ENCODE assay signal across 18 cellular contexts in genomic region chr17:63124536-63124935, GRCh38.
DNase-seq lines count a peak whose midpoint lies in the region; ATAC-seq and TF ChIP-seq lines count a peak whose summit lies in the region.
"Had no signal": no experiment of that assay in that cellular context is flagged by ENCODE, and none has a peak within 500 bp of the region (broad histone marks: within the 10 kb centered on the region; RNA-seq: fewer than 3 reads in every experiment).

No MANE protein-coding gene starts in this region.

- H3K36me3 ChIP-seq in HCT116 (ENCODE audit: control insufficient read depth in 1 of 2, insufficient read depth in 2 of 2, low read length in 2 of 2) = no peaks in the 10 kb centered on the region
- H3K36me3 ChIP-seq: Peyer's patch, SJSA1 had no signal

- no peaks in the 10 kb centered on the region for H3K27me3 Mint-ChIP-seq in activated CD8-positive, alpha-beta memory T cell treated with anti-CD3 and anti-CD28 coated beads, Interleukin-2, amount 10 ng/mL, durations not matched to agents 7 days and 5 days

- peaks cover 15 to 26% of the 10 kb centered on the region in 2 experiments for H3K4me1 ChIP-seq in HCT116 (ENCODE audit: control insufficient read depth in 1 of 2, insufficient read depth in 2 of 2, low read length in 2 of 2)
- H3K4me1 ChIP-seq: Peyer's patch had no signal

- no peak overlapping the region for H3K27ac ChIP-seq in HCT116 (ENCODE audit: low read depth, low read length)
- H3K27ac ChIP-seq: Peyer's patch, SJSA1 had no signal

- no peaks in the 10 kb centered on the region for H3K36me3 Mint-ChIP-seq in activated CD8-positive, alpha-beta memory T cell treated with anti-CD3 and anti-CD28 coated beads, Interleukin-2, amount 10 ng/mL, durations not matched to agents 7 days and 5 days
- H3K36me3 Mint-ChIP-seq: CD14-positive monocyte had no signal

- no peak overlapping the region for H3K4me3 Mint-ChIP-seq in activated CD8-positive, alpha-beta memory T cell treated with anti-CD3 and anti-CD28 coated beads, Interleukin-2, amount 10 ng/mL, durations not matched to agents 7 days and 5 days
- H3K4me3 Mint-ChIP-seq: CD14-positive monocyte, T-cell had no signal

- H4K20me1 ChIP-seq in HCT116 (ENCODE audit: insufficient read depth) = no peaks in the 10 kb centered on the region

- no peaks in the 10 kb centered on the region for H3K9me2 ChIP-seq in HCT116 (ENCODE audit: insufficient read depth)

- CTCF ChIA-PET in HCT116 (lab: Charles Lee) = no interaction called here
- CTCF ChIA-PET in activated CD8-positive, alpha-beta memory T cell treated with anti-CD3 and anti-CD28 coated beads, Interleukin-2, amount 10 ng/mL, durations not matched to agents 7 days and 5 days (lab: Charles Lee) = no interaction called here

- H3K9me3 Mint-ChIP-seq in activated CD8-positive, alpha-beta memory T cell treated with anti-CD3 and anti-CD28 coated beads, Interleukin-2, amount 10 ng/mL, durations not matched to agents 7 days and 5 days (ENCODE audit: low read depth) = no peaks in the 10 kb centered on the region
- H3K9me3 Mint-ChIP-seq: T-cell had no signal

- no peak for TF ChIP-seq RAD21 in HCT116 (IDR thresholded peaks at IDR 0.05; ENCODE audit: low read depth)

- H3K4me2 ChIP-seq in HCT116 (ENCODE audit: low read length) = no peak overlapping the region

- intact Hi-C loops in HCT116 (cut with micrococcal nuclease) = no loop called here
- intact Hi-C loops in posterior vena cava (cut with DNase I) = no loop called here
- intact Hi-C loops in sciatic nerve (cut with DNase I) = no loop called here

- peak; percentile 76 for ATAC-seq in HCT116
- ATAC-seq in sciatic nerve = no peak
- no peak for ATAC-seq in activated CD8-positive, alpha-beta memory T cell treated with anti-CD3 and anti-CD28 coated beads, Interleukin-2, amount 10 ng/mL, durations not matched to agents 7 days and 5 days
- ATAC-seq in HG02642 (IDR thresholded peaks at IDR 0.05; ENCODE audit: poor library complexity, unreplicated experiment) = no peak
- ATAC-seq: T-cell had no signal

- no TSS peak for BruUV-seq in HCT116 (replicated peaks; lab: Mats Ljungman, UMichigan)

- H3K9me3 ChIP-seq in HCT116 (ENCODE audit: control insufficient read depth in 1 of 2, insufficient read depth in 1 of 2, low read depth in 1 of 2, low read length in 2 of 2) = no peaks in the 10 kb centered on the region
- H3K9me3 ChIP-seq: Peyer's patch, SJSA1 had no signal

- no peak overlapping the region for H3K9ac ChIP-seq in HCT116 (ENCODE audit: low read length)

- H3K79me2 ChIP-seq in HCT116 (ENCODE audit: insufficient read depth, low read length) = no peaks in the 10 kb centered on the region

- DNase-seq in NCI-H2227 (lab: John Stamatoyannopoulos, UW; ENCODE audit: unreplicated experiment) = peak; percentile 31
- DNase-seq in NCI-H2227 treated with DMSO at 0.1 percent for 48 hours (lab: John Stamatoyannopoulos, UW) = no peak
- DNase-seq in HCT116 (ENCODE audit: low read depth, low spot score) = no peak
- DNase-seq in amniotic epithelial cell (ENCODE audit: low read depth) = peak; percentile 24
- peak; percentile 53 for DNase-seq in posterior vena cava (ENCODE audit: low spot score)
- DNase-seq in sciatic nerve (ENCODE audit: low spot score) = no peak
- DNase-seq in activated CD8-positive, alpha-beta memory T cell treated with anti-CD3 and anti-CD28 coated beads, Interleukin-2, amount 10 ng/mL, durations not matched to agents 7 days and 5 days = no peak
- DNase-seq: COR-L47, Kasumi-1, NCI-H1436, NCI-H2081, NCI-H748 treated with DMSO at 0.1 percent for 48 hours, Peyer's patch, T-cell, T1000 had no signal

- no peak overlapping the region for H3K27ac Mint-ChIP-seq in activated CD8-positive, alpha-beta memory T cell treated with anti-CD3 and anti-CD28 coated beads, Interleukin-2, amount 10 ng/mL, durations not matched to agents 7 days and 5 days
- H3K27ac Mint-ChIP-seq: CD14-positive monocyte, T-cell had no signal

- RAD21 ChIA-PET in HCT116 (lab: Charles Lee; ENCODE audit: low non-redundant PET in 1 of 2, low total read pairs in 2 of 2, uncharacterized antibody in 2 of 2, unreplicated experiment in 2 of 2) = no interaction called here

- H3K27me3 ChIP-seq in HCT116 (ENCODE audit: insufficient read depth, low read length) = no peaks in the 10 kb centered on the region
- H3K27me3 ChIP-seq: Peyer's patch, SJSA1 had no signal

- no peaks in the 10 kb centered on the region for H3K4me1 Mint-ChIP-seq in activated CD8-positive, alpha-beta memory T cell treated with anti-CD3 and anti-CD28 coated beads, Interleukin-2, amount 10 ng/mL, durations not matched to agents 7 days and 5 days
- H3K4me1 Mint-ChIP-seq: T-cell had no signal

- POLR2A ChIA-PET in HCT116 (lab: Charles Lee) = no interaction called here

- H2AFZ ChIP-seq in HCT116 (ENCODE audit: low read depth, low read length, poor library complexity, severe bottlenecking) = no peak overlapping the region

- no peak for TF ChIP-seq CTCF in HCT116 (IDR thresholded peaks at IDR 0.05 in 2 of 3, conservative IDR thresholded peaks at IDR 0.05 in 1 of 3; ENCODE audit: borderline replicate concordance in 1 of 3, insufficient read depth in 1 of 3, low read depth in 2 of 3, low read length in 2 of 3)

- H3K4me3 ChIP-seq in HCT116 (replicated peaks in 1 of 2; ENCODE audit: low read depth in 1 of 2, low read length in 2 of 2) = no peak overlapping the region
- H3K4me3 ChIP-seq: Peyer's patch, SJSA1 had no signal

- TF ChIP-seq POLR2A in HCT116 (IDR thresholded peaks at IDR 0.05; ENCODE audit: borderline replicate concordance, extremely low read depth, insufficient read depth, insufficient read length) = no peak

TF ChIP-seq in HCT116, 20 proteins besides CTCF, POLR2A, EP300 and RAD21:
- TF ChIP-seq TCF7L2 (IDR thresholded peaks at IDR 0.05; ENCODE audit: borderline replicate concordance, extremely low read depth, insufficient read depth, insufficient read length) (no peak), POLR2AphosphoS5 (IDR thresholded peaks at IDR 0.05; ENCODE audit: low read depth, low read length) (no peak), EZH2phosphoT487 (IDR thresholded peaks at IDR 0.05; ENCODE audit: borderline replicate concordance) (no peak), EGR1 (IDR thresholded peaks at IDR 0.05; ENCODE audit: low read depth) (no peak), CBX3 (IDR thresholded peaks at IDR 0.05; ENCODE audit: low read depth) (no peak), SIN3A (IDR thresholded peaks at IDR 0.05; ENCODE audit: low read depth) (no peak), SRF (IDR thresholded peaks at IDR 0.05; ENCODE audit: low read depth) (no peak), EZH2 (IDR thresholded peaks at IDR 0.05) (no peak), JUND (IDR thresholded peaks at IDR 0.05) (no peak), SP1 (IDR thresholded peaks at IDR 0.05; ENCODE audit: low read depth) (no peak), REST (IDR thresholded peaks at IDR 0.05; ENCODE audit: low read depth) (no peak), FOSL1 (IDR thresholded peaks at IDR 0.05; ENCODE audit: low read depth) (no peak), YY1 (IDR thresholded peaks at IDR 0.05; ENCODE audit: extremely low read depth, insufficient replicate concordance, low read depth, low read length) (no peak), ZNF274 (IDR thresholded peaks at IDR 0.05; ENCODE audit: low read depth, low read length) (no peak), ELF1 (IDR thresholded peaks at IDR 0.05; ENCODE audit: borderline replicate concordance, low read depth) (no peak)
- TF ChIP-seq, protein P1, sequence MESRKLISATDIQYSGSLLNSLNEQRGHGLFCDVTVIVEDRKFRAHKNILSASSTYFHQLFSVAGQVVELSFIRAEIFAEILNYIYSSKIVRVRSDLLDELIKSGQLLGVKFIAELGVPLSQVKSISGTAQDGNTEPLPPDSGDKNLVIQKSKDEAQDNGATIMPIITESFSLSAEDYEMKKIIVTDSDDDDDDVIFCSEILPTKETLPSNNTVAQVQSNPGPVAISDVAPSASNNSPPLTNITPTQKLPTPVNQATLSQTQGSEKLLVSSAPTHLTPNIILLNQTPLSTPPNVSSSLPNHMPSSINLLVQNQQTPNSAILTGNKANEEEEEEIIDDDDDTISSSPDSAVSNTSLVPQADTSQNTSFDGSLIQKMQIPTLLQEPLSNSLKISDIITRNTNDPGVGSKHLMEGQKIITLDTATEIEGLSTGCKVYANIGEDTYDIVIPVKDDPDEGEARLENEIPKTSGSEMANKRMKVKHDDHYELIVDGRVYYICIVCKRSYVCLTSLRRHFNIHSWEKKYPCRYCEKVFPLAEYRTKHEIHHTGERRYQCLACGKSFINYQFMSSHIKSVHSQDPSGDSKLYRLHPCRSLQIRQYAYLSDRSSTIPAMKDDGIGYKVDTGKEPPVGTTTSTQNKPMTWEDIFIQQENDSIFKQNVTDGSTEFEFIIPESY (IDR thresholded peaks at IDR 0.05; ENCODE audit: extremely low read depth, insufficient replicate concordance, low read length) = no peak
- TF ChIP-seq, protein P2, sequence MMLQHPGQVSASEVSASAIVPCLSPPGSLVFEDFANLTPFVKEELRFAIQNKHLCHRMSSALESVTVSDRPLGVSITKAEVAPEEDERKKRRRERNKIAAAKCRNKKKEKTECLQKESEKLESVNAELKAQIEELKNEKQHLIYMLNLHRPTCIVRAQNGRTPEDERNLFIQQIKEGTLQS (IDR thresholded peaks at IDR 0.05) = no peak

Comparison
In these comparisons a context has a peak if more than half of its experiments do, and no peak if none do; other contexts are left out.
1. DNase-seq: peak in NCI-H2227 (single experiment), amniotic epithelial cell (single experiment) and posterior vena cava (single experiment); none in NCI-H2227 treated with DMSO at 0.1 percent for 48 hours (single experiment), HCT116 (single experiment), sciatic nerve (single experiment) and activated CD8-positive, alpha-beta memory T cell treated with anti-CD3 and anti-CD28 coated beads, Interleukin-2, amount 10 ng/mL, durations not matched to agents 7 days and 5 days (single experiment).